In the genomic region with DNA sequence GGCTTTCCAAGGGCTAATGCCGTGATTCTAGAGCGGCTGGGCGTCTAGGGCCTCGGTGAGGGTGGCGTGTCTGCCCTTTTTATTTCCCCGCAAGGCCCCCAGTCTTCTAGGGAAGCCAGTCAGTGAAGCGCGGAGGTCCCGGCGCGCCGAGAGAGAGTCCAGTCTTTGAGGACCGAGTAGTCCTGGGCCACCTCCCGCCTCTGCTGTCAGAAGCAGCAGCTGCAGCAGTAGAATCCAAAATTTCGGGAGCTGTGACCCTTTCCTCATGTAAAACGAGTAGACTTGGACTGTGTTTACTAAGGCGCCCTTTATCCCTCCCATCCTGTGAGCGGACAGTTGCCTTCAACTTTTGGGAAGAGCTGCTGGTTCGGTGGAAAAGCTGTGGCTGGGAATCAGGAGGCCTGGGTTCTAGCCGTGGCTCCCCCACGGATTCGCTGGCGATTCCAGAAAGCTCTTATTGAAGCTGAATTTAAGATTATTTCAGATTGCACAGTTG, we compare ENCODE assay signal across 8 cellular contexts. TPM values are rescaled to one million over a fixed set of nuclear protein-coding genes. Genes with fewer than 3 reads are reported as not detected.
DNase-seq lines count a peak whose midpoint lies in the region; ATAC-seq and TF ChIP-seq lines count a peak whose summit lies in the region.
"Not testable (repeated sequence)": the region's sequence is repeated elsewhere in the genome, so short reads cannot be mapped to it uniquely, and the experiment has no call there.

No MANE protein-coding gene starts in this region.

- H3K4me3 ChIP-seq in CD4-positive, alpha-beta memory T cell (ENCODE audit: low read length in 2 of 2), result peak overlapping the region; percentile 63 to 80
- H3K4me3 ChIP-seq in OCI-LY7 (ENCODE audit: low read depth, low read length, poor library complexity, severe bottlenecking) (peak overlapping the region; percentile 96), fibroblast of lung (replicated peaks in 1 of 4; ENCODE audit: control extremely low read depth in 1 of 4, insufficient read depth in 1 of 4, low read depth in 3 of 4, low read length in 4 of 4) (peak overlapping the region; percentile 88 to 99 (median 93)), mononuclear cell (ENCODE audit: low read length) (peak overlapping the region; percentile 96)

- CTCF ChIA-PET in CD4-positive, alpha-beta memory T cell (lab: Charles Lee; ENCODE audit: partially characterized antibody), result interaction anchor here (1.2 to 2.6 kb wide), 5 partner anchors 13 to 41 kb away, joined by 3 to 8 read pairs (median 6); no protein-coding TSS in a partner anchor
- CTCF ChIA-PET in OCI-LY7 (lab: Charles Lee; ENCODE audit: unreplicated experiment), result interaction anchor here (1.1 to 1.3 kb wide), 2 partner anchors 9 to 46 kb away, joined by 3 to 4 read pairs; no protein-coding TSS in a partner anchor

- H3K27ac Mint-ChIP-seq in CD4-positive, alpha-beta memory T cell, result peak overlapping the region; percentile 94 to 100 (median 99)
- H3K27ac Mint-ChIP-seq in activated naive CD8-positive, alpha-beta T cell, result peak overlapping the region; percentile 97
- H3K27ac Mint-ChIP-seq in stimulated activated naive CD8-positive, alpha-beta T cell treated with anti-CD3 and anti-CD28 coated beads, Interleukin-15, amount 100 ng/mL, for 72 hours, result peak overlapping the region; percentile 99 to 100

- ATAC-seq in GM21390 (IDR thresholded peaks at IDR 0.05; ENCODE audit: unreplicated experiment), result peak; percentile 29
- ATAC-seq in HG03103 (IDR thresholded peaks at IDR 0.05; ENCODE audit: low read depth, unreplicated experiment), result peak; percentile 17
- peak; percentile 49 for ATAC-seq in stimulated activated naive CD8-positive, alpha-beta T cell treated with anti-CD3 and anti-CD28 coated beads, Interleukin-15, amount 100 ng/mL, for 72 hours

- POLR2A ChIA-PET in CD4-positive, alpha-beta memory T cell (lab: Charles Lee; ENCODE audit: partially characterized antibody), result interaction anchor here (0.8 to 5.0 kb wide), 22 partner anchors 11 to 721 kb away, joined by 3 to 111 read pairs (median 4); partner anchors contain the start of genes RNF38 and ZBTB5
- POLR2A ChIA-PET in OCI-LY7 (lab: Charles Lee), result interaction anchor here (0.7 to 4.9 kb wide), 25 partner anchors 8 to 276 kb away, joined by 3 to 28 read pairs (median 5); no protein-coding TSS in a partner anchor

- not testable (repeated sequence) for H3K27me3 Mint-ChIP-seq in CD4-positive, alpha-beta memory T cell; activated naive CD8-positive, alpha-beta T cell; stimulated activated naive CD8-positive, alpha-beta T cell treated with anti-CD3 and anti-CD28 coated beads, Interleukin-15, amount 100 ng/mL, for 72 hours

- peak overlapping the region; percentile 81 for H3K4me2 ChIP-seq in OCI-LY7 (ENCODE audit: low read length)
- H3K4me2 ChIP-seq in fibroblast of lung (ENCODE audit: extremely low read depth, insufficient read depth, low read length), result peak overlapping the region; percentile 64

- peaks cover 42% of the 10 kb centered on the region for H3K4me1 ChIP-seq in CD4-positive, alpha-beta memory T cell (ENCODE audit: insufficient read depth, low read length)
- peaks cover 47% of the 10 kb centered on the region for H3K4me1 ChIP-seq in OCI-LY7 (ENCODE audit: insufficient read depth, low read length, poor library complexity, severe bottlenecking)
- not testable (repeated sequence) for H3K4me1 ChIP-seq in fibroblast of lung (ENCODE audit: control insufficient read depth, extremely low read depth, insufficient read depth, low read length)
- peaks cover 21% of the 10 kb centered on the region for H3K4me1 ChIP-seq in mononuclear cell (ENCODE audit: insufficient read depth, low read length)

- H3K27me3 ChIP-seq in CD4-positive, alpha-beta memory T cell (ENCODE audit: insufficient read depth, low read length); fibroblast of lung (ENCODE audit: control insufficient read depth, insufficient read depth, low read length); mononuclear cell (ENCODE audit: insufficient read depth, low read length): not testable (repeated sequence)

- not testable (repeated sequence) for H3K9me2 ChIP-seq in OCI-LY7 (ENCODE audit: insufficient read depth, low read length)

- peak overlapping the region; percentile 96 for H3K27ac ChIP-seq in CD4-positive, alpha-beta memory T cell (ENCODE audit: low read depth, low read length)
- H3K27ac ChIP-seq in OCI-LY7 (ENCODE audit: low read depth, low read length, poor library complexity, severe bottlenecking) (peak overlapping the region; percentile 65), fibroblast of lung (ENCODE audit: insufficient read depth, low read length) (peak overlapping the region; percentile 96)

- not testable (repeated sequence) for H3K9me3 Mint-ChIP-seq in CD4-positive, alpha-beta memory T cell; activated naive CD8-positive, alpha-beta T cell (ENCODE audit: low read depth); stimulated activated naive CD8-positive, alpha-beta T cell treated with anti-CD3 and anti-CD28 coated beads, Interleukin-15, amount 100 ng/mL, for 72 hours

- H3K79me2 ChIP-seq in OCI-LY7 (ENCODE audit: insufficient read depth, low read depth, low read length) (peaks cover 58% of the 10 kb centered on the region), fibroblast of lung (ENCODE audit: control insufficient read depth, insufficient read depth, low read length) (peaks cover 40% of the 10 kb centered on the region)

- H3K4me1 Mint-ChIP-seq in CD4-positive, alpha-beta memory T cell, result peaks cover 19 to 48% (median 27%) of the 10 kb centered on the region in 4 donors
- H3K4me1 Mint-ChIP-seq in activated naive CD8-positive, alpha-beta T cell (ENCODE audit: low read depth), result peaks cover 35% of the 10 kb centered on the region
- H3K4me1 Mint-ChIP-seq in stimulated activated naive CD8-positive, alpha-beta T cell treated with anti-CD3 and anti-CD28 coated beads, Interleukin-15, amount 100 ng/mL, for 72 hours, result peaks cover 35% of the 10 kb centered on the region

- 0 out of 2 replicates have a peak overlapping the region, but pooled peaks have one; percentile 56 for H2AFZ ChIP-seq in OCI-LY7 (ENCODE audit: low read length)
- peak overlapping the region; percentile 86 for H2AFZ ChIP-seq in fibroblast of lung (ENCODE audit: low read length)

- not testable (repeated sequence) for BruUV-seq in OCI-LY7 (replicated peaks; lab: Mats Ljungman, UMichigan)

- DNase-seq in CD4-positive, alpha-beta memory T cell; OCI-LY7 (ENCODE audit: low spot score); stimulated activated naive CD8-positive, alpha-beta T cell treated with anti-CD3 and anti-CD28 coated beads, Interleukin-15, amount 100 ng/mL, for 72 hours: not testable (repeated sequence)
- peak; percentile 27 to 28 for DNase-seq in fibroblast of lung (ENCODE audit: low read depth in 2 of 2)

- H3K4me3 Mint-ChIP-seq in CD4-positive, alpha-beta memory T cell, result peak overlapping the region; percentile 92 to 99 (median 97)
- H3K4me3 Mint-ChIP-seq in activated naive CD8-positive, alpha-beta T cell, result peak overlapping the region; percentile 93
- peak overlapping the region; percentile 89 to 99 for H3K4me3 Mint-ChIP-seq in stimulated activated naive CD8-positive, alpha-beta T cell treated with anti-CD3 and anti-CD28 coated beads, Interleukin-15, amount 100 ng/mL, for 72 hours

- intact Hi-C loops in CD4-positive, alpha-beta memory T cell (cut with micrococcal nuclease), result loop anchor here (1.0 to 10.0 kb wide), 4 partner anchors 25 to 174 kb away; no protein-coding TSS in a partner anchor
- intact Hi-C loops in OCI-LY7 (cut with micrococcal nuclease; ENCODE audit: unreplicated experiment), result loop anchor here (2.0 to 5.0 kb wide), 7 partner anchors 36 to 286 kb away; no protein-coding TSS in a partner anchor

- H3K9ac ChIP-seq in fibroblast of lung (ENCODE audit: insufficient read depth, low read length), result peak overlapping the region; percentile 94

- TF ChIP-seq CTCF in OCI-LY7 (conservative IDR thresholded peaks at IDR 0.05; ENCODE audit: low read length); fibroblast of lung (conservative IDR thresholded peaks at IDR 0.05 in 1 of 2, IDR thresholded peaks at IDR 0.05 in 1 of 2; ENCODE audit: low read depth in 1 of 2, low read length in 2 of 2): not testable (repeated sequence)

- not testable (repeated sequence) for H3K9me3 ChIP-seq in CD4-positive, alpha-beta memory T cell (ENCODE audit: control insufficient read depth in 1 of 2, low read length in 2 of 2); OCI-LY7 (ENCODE audit: low read length); fibroblast of lung (ENCODE audit: control insufficient read depth, insufficient read depth, low read depth, low read length); mononuclear cell (ENCODE audit: low read depth, low read length)

- H3K36me3 ChIP-seq in CD4-positive, alpha-beta memory T cell (ENCODE audit: insufficient read depth, low read length); fibroblast of lung (ENCODE audit: control insufficient read depth, insufficient read depth, low read length): not testable (repeated sequence)
- H3K36me3 ChIP-seq in OCI-LY7 (ENCODE audit: insufficient read depth, low read length), result peaks cover 33% of the 10 kb centered on the region

- H3K36me3 Mint-ChIP-seq in CD4-positive, alpha-beta memory T cell, result peaks cover 0 to 14% of the 10 kb centered on the region in 2 donors
- not testable (repeated sequence) for H3K36me3 Mint-ChIP-seq in activated naive CD8-positive, alpha-beta T cell

- not testable (repeated sequence) for H4K20me1 ChIP-seq in OCI-LY7 (ENCODE audit: insufficient read depth, low read length); fibroblast of lung (ENCODE audit: control insufficient read depth, extremely low read depth, insufficient read depth, low read length)

RNA-seq across cellular contexts. Expression of gene ZCCHC7, which starts 0.5 kb away (rescaled TPM):
- total RNA-seq in CD4-positive, alpha-beta memory T cell, result 10 to 100 TPM; 41.9 to 43.9 TPM
- polyA plus RNA-seq in CD4-positive, alpha-beta memory T cell, result 10 to 100 TPM; 30.1 to 35.8 TPM
- total RNA-seq in OCI-LY7 (2014; rRNA removed; shearing (Covaris generic)), result 108 and 110 TPM in 2 replicates
- total RNA-seq in OCI-LY7 (2022) (76.4 and 101 TPM in 2 replicates), fibroblast of lung (23.8 and 24.7 TPM in 2 replicates), mononuclear cell (68.4 TPM)
- 12.4 and 15.0 TPM in 2 replicates for polyA plus RNA-seq in fibroblast of lung
- polyA plus RNA-seq in fibroblast of lung (2012), result 10.2 and 11.9 TPM in 2 replicates
- polyA minus RNA-seq in fibroblast of lung (ENCODE audit: low replicate concordance), result 19.5 and 37.3 TPM in 2 replicates
